In genomic region chr3:25654576-25654975, GRCh38 we compare ENCODE assay signal across 17 cellular contexts. TPM values are rescaled to one million over a fixed set of nuclear protein-coding genes. Genes with fewer than 3 reads are reported as not detected.
DNase-seq lines count a peak whose midpoint lies in the region; ATAC-seq and TF ChIP-seq lines count a peak whose summit lies in the region.
"Had no signal": no experiment of that assay in that cellular context is flagged by ENCODE, and none has a peak within 500 bp of the region (broad histone marks: within the 10 kb centered on the region; RNA-seq: fewer than 3 reads in every experiment).

No MANE protein-coding gene starts in this region.

- H3K4me1 Mint-ChIP-seq in activated naive CD8-positive, alpha-beta T cell treated with anti-CD3 and anti-CD28 coated beads, Interleukin-2, amount 50 U/mL, for 24 hours: peaks cover 75% of the 10 kb centered on the region
- H3K4me1 Mint-ChIP-seq in mesothelial cell of epicardium: peaks cover 41% of the 10 kb centered on the region
- H3K4me1 Mint-ChIP-seq in stimulated activated effector memory CD8-positive, alpha-beta T cell treated with anti-CD3 and anti-CD28 coated beads, Interleukin-12 subunit alpha, Interleukin-12 subunit beta, amount 100 ng/mL, for 72 hours: peaks cover 75% of the 10 kb centered on the region

- H3K4me2 ChIP-seq in BLaER1 treated with 17β-estradiol and CSF1 and Interleukin-3, amounts not matched to agents 10 nM and 100 nM: peak overlapping the region; percentile 10 to 98 (median 79); a peak in 20 of 22 replicates
- H3K4me2 ChIP-seq in DND-41 (ENCODE audit: insufficient read depth, low read length): peak overlapping the region; percentile 22; the same call in 1 of the 2 replicates

- no peaks in the 10 kb centered on the region for H3K27me3 Mint-ChIP-seq in activated naive CD8-positive, alpha-beta T cell treated with anti-CD3 and anti-CD28 coated beads, Interleukin-2, amount 50 U/mL, for 24 hours
- no peaks in the 10 kb centered on the region for H3K27me3 Mint-ChIP-seq in mesothelial cell of epicardium (ENCODE audit: low read depth)

- peak overlapping the region in 5 of 10 experiments; percentile 5 to 94 (median 42); a peak in 7 of 20 replicates for H3K4me3 ChIP-seq in BLaER1 treated with 17β-estradiol and CSF1 and Interleukin-3, amounts not matched to agents 10 nM and 100 nM
- H3K4me3 ChIP-seq in DND-41 (ENCODE audit: low read depth in 1 of 2, low read length in 2 of 2): no peak overlapping the region

- no peak for DNase-seq in DND-41
- DNase-seq in activated naive CD8-positive, alpha-beta T cell treated with anti-CD3 and anti-CD28 coated beads, Interleukin-2, amount 50 U/mL, for 24 hours: no peak
- no peak for DNase-seq in mesothelial cell of epicardium (ENCODE audit: low spot score in 2 of 2, unreplicated experiment in 2 of 2)
- DNase-seq in activated effector memory CD4-positive, alpha-beta T cell treated with Interleukin-2 at 50 U/mL for 16 hours: no peak
- no peak for DNase-seq in stimulated activated effector memory CD8-positive, alpha-beta T cell treated with anti-CD3 and anti-CD28 coated beads, Interleukin-12 subunit alpha, Interleukin-12 subunit beta, amount 100 ng/mL, for 72 hours (ENCODE audit: low spot score in 2 of 2)
- no peak for DNase-seq in sciatic nerve (ENCODE audit: low spot score)
- DNase-seq in anterior cingulate cortex (lab: John Stamatoyannopoulos, UW): no peak
- DNase-seq: AML-193, COR-L47, DMS153, H7, Kasumi-1, NCI-H1417, NCI-H2029 treated with DMSO at 0.1 percent for 48 hours, NCI-H510A, SHP77 treated with DMSO at 0.1 percent for 48 hours had no signal

- intact Hi-C loops in sciatic nerve (cut with DNase I): no loop called here

- peaks cover 8 to 66% (median 19%) of the 10 kb centered on the region in 11 experiments; a peak in 19 of 22 replicates for H3K36me3 ChIP-seq in BLaER1 treated with 17β-estradiol and CSF1 and Interleukin-3, amounts not matched to agents 10 nM and 100 nM
- H3K36me3 ChIP-seq in DND-41 (ENCODE audit: insufficient read depth, low read length): peaks cover 17% of the 10 kb centered on the region

- no peak for TF ChIP-seq CTCF in DND-41 (IDR thresholded peaks at IDR 0.05; ENCODE audit: borderline replicate concordance, extremely low read depth, low read length, poor library complexity, severe bottlenecking)
- TF ChIP-seq CTCF in mesothelial cell of epicardium (IDR thresholded peaks at IDR 0.05; ENCODE audit: unreplicated experiment): no peak

- peaks cover 22% of the 10 kb centered on the region for H3K36me3 Mint-ChIP-seq in activated naive CD8-positive, alpha-beta T cell treated with anti-CD3 and anti-CD28 coated beads, Interleukin-2, amount 50 U/mL, for 24 hours (ENCODE audit: low read depth)
- H3K36me3 Mint-ChIP-seq in mesothelial cell of epicardium: peaks cover 17% of the 10 kb centered on the region
- peaks cover 10% of the 10 kb centered on the region for H3K36me3 Mint-ChIP-seq in stimulated activated effector memory CD8-positive, alpha-beta T cell treated with anti-CD3 and anti-CD28 coated beads, Interleukin-12 subunit alpha, Interleukin-12 subunit beta, amount 100 ng/mL, for 72 hours

- no peak for ATAC-seq in DND-41 (ENCODE audit: insufficient read depth, low read depth)
- ATAC-seq in activated naive CD8-positive, alpha-beta T cell treated with anti-CD3 and anti-CD28 coated beads, Interleukin-2, amount 50 U/mL, for 24 hours: no peak
- ATAC-seq in stimulated activated effector memory CD8-positive, alpha-beta T cell treated with anti-CD3 and anti-CD28 coated beads, Interleukin-12 subunit alpha, Interleukin-12 subunit beta, amount 100 ng/mL, for 72 hours: no peak
- ATAC-seq in sciatic nerve: no peak

- H3K27me3 ChIP-seq in BLaER1 treated with 17β-estradiol and CSF1 and Interleukin-3, amounts not matched to agents 10 nM and 100 nM: no peaks in the 10 kb centered on the region
- H3K27me3 ChIP-seq in DND-41 (ENCODE audit: insufficient read depth, low read length, poor library complexity): no peaks in the 10 kb centered on the region

- peaks cover 12 to 21% (median 13%) of the 10 kb centered on the region in 11 experiments; a peak in 21 of 22 replicates for H3K9me3 ChIP-seq in BLaER1 treated with 17β-estradiol and CSF1 and Interleukin-3, amounts not matched to agents 10 nM and 100 nM (replicated peaks in 1 of 11)
- H3K9me3 ChIP-seq in DND-41 (ENCODE audit: insufficient read depth, low read length, severe bottlenecking): peaks cover 14% of the 10 kb centered on the region

- peak overlapping the region; percentile 17 for H3K27ac Mint-ChIP-seq in activated naive CD8-positive, alpha-beta T cell treated with anti-CD3 and anti-CD28 coated beads, Interleukin-2, amount 50 U/mL, for 24 hours
- H3K27ac Mint-ChIP-seq in mesothelial cell of epicardium: peak overlapping the region; percentile 11
- H3K27ac Mint-ChIP-seq in stimulated activated effector memory CD8-positive, alpha-beta T cell treated with anti-CD3 and anti-CD28 coated beads, Interleukin-12 subunit alpha, Interleukin-12 subunit beta, amount 100 ng/mL, for 72 hours: no peak overlapping the region

- H2AFZ ChIP-seq in DND-41 (ENCODE audit: low read depth, low read length): no peak overlapping the region

- no peak overlapping the region for H3K4me3 Mint-ChIP-seq in activated naive CD8-positive, alpha-beta T cell treated with anti-CD3 and anti-CD28 coated beads, Interleukin-2, amount 50 U/mL, for 24 hours
- no peak overlapping the region for H3K4me3 Mint-ChIP-seq in mesothelial cell of epicardium
- no peak overlapping the region for H3K4me3 Mint-ChIP-seq in stimulated activated effector memory CD8-positive, alpha-beta T cell treated with anti-CD3 and anti-CD28 coated beads, Interleukin-12 subunit alpha, Interleukin-12 subunit beta, amount 100 ng/mL, for 72 hours

- peaks cover 7% of the 10 kb centered on the region for H3K9me3 Mint-ChIP-seq in activated naive CD8-positive, alpha-beta T cell treated with anti-CD3 and anti-CD28 coated beads, Interleukin-2, amount 50 U/mL, for 24 hours
- H3K9me3 Mint-ChIP-seq in mesothelial cell of epicardium: peaks cover 7% of the 10 kb centered on the region
- H3K9me3 Mint-ChIP-seq in stimulated activated effector memory CD8-positive, alpha-beta T cell treated with anti-CD3 and anti-CD28 coated beads, Interleukin-12 subunit alpha, Interleukin-12 subunit beta, amount 100 ng/mL, for 72 hours: peaks cover 4% of the 10 kb centered on the region

- H3K79me2 ChIP-seq in DND-41 (ENCODE audit: insufficient read depth, low read length): peaks cover 98% of the 10 kb centered on the region

- H3K27ac ChIP-seq in BLaER1 treated with 17β-estradiol and CSF1 and Interleukin-3, amounts not matched to agents 10 nM and 100 nM: peak overlapping the region in 10 of 11 experiments; percentile 2 to 100 (median 55); a peak in 16 of 22 replicates
- H3K27ac ChIP-seq in DND-41 (ENCODE audit: low read length): no peak overlapping the region

- H3K9ac ChIP-seq in BLaER1 treated with 17β-estradiol and CSF1 and Interleukin-3, amounts not matched to agents 10 nM and 100 nM: peak overlapping the region in 5 of 11 experiments; percentile 16 to 99 (median 70); a peak in 11 of 22 replicates
- no peak overlapping the region for H3K9ac ChIP-seq in DND-41 (ENCODE audit: low read depth, low read length)

- H3K4me1 ChIP-seq in BLaER1 treated with 17β-estradiol and CSF1 and Interleukin-3, amounts not matched to agents 10 nM and 100 nM: peaks cover 37 to 81% (median 60%) of the 10 kb centered on the region in 10 experiments
- H3K4me1 ChIP-seq in DND-41 (ENCODE audit: insufficient read depth, low read length): peaks cover 31% of the 10 kb centered on the region

- H4K20me1 ChIP-seq in BLaER1 treated with 17β-estradiol and CSF1 and Interleukin-3, amounts not matched to agents 10 nM and 100 nM: peaks cover 17 to 100% (median 89%) of the 10 kb centered on the region in 11 experiments; a peak in 21 of 22 replicates
- peaks cover 61% of the 10 kb centered on the region for H4K20me1 ChIP-seq in DND-41 (ENCODE audit: insufficient read depth, low read length)

RNA-seq across cellular contexts. Expression of gene TOP2B, which starts 10.1 kb away (rescaled TPM):
- total RNA-seq in mesothelial cell of epicardium (194 to 203 TPM (median 203 TPM) in 3 replicates), sciatic nerve (125 TPM)
